Comparison of ENCODE assay signal across 17 cellular contexts in the genomic region with DNA sequence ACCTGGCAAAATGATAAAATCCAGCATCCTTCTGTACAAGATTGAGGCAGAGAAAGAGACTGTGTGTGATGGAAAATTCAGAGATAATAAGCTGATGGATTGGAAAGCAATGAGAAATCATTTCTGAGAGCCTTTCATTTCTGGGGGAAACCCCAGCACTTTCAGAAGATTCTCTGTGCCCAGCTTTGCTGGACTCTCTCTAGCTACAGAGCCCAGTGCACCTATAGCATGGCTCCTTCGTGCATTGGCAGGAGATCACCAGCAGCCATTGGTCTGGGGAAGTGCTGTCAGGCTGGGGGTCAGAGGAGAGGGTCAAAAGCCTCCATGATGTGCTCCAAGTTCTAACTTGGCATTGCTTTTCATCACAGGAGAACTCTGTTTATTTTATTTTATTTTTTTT.
DNase-seq lines count a peak whose midpoint lies in the region; ATAC-seq and TF ChIP-seq lines count a peak whose summit lies in the region.
"Had no signal": no experiment of that assay in that cellular context is flagged by ENCODE, and none has a peak within 500 bp of the region (broad histone marks: within the 10 kb centered on the region; RNA-seq: fewer than 3 reads in every experiment).

No MANE protein-coding gene starts in this region.

- no peak overlapping the region for H2AK5ac ChIP-seq in IMR-90 (ENCODE audit: low read depth, low read length)

- no peak overlapping the region for H4K8ac ChIP-seq in IMR-90 (ENCODE audit: low read depth in 2 of 2, low read length in 2 of 2)

- peak overlapping the region in 3 of 5 experiments; percentile 24 to 94 (median 36) for H3K27ac Mint-ChIP-seq in brain
- H3K27ac Mint-ChIP-seq: CD8-positive, alpha-beta T cell; H9 had no signal

- H3K27ac ChIP-seq in IMR-90 (ENCODE audit: insufficient read depth, low read length) (no peak overlapping the region), osteoblast (ENCODE audit: low read depth, low read length) (no peak overlapping the region)
- H3K27ac ChIP-seq: A549, GM23248 had no signal

- H3K79me1 ChIP-seq in IMR-90 (ENCODE audit: low read depth in 1 of 2, low read length in 2 of 2): no peaks in the 10 kb centered on the region

- H3K4me2 ChIP-seq in IMR-90 (ENCODE audit: low read depth, low read length) (no peak overlapping the region), osteoblast (ENCODE audit: insufficient read depth, low read length) (no peak overlapping the region)
- H3K4me2 ChIP-seq: A549 had no signal

- TF ChIP-seq CTCF in GM10266 (IDR thresholded peaks at IDR 0.05; ENCODE audit: control insufficient read depth, insufficient read depth, low read depth, missing control alignments): no peak
- TF ChIP-seq CTCF in IMR-90 (conservative IDR thresholded peaks at IDR 0.05; ENCODE audit: low read depth, low read length): no peak
- TF ChIP-seq CTCF in brain (conservative IDR thresholded peaks at IDR 0.05): no peak
- TF ChIP-seq CTCF in osteoblast (IDR thresholded peaks at IDR 0.05; ENCODE audit: extremely low read depth, low read depth, low read length): no peak

- BruUV-seq in IMR-90 (replicated peaks; lab: Mats Ljungman, UMichigan): no TSS peak

- no CpG with 5 or more reads among the region's 1 CpG for WGBS in IMR-90 (ENCODE audit: extremely low coverage in 2 of 2, insufficient read length in 1 of 2), 2 experiments

- H3K4me1 Mint-ChIP-seq in brain: peaks cover 81% of the 10 kb centered on the region
- H3K4me1 Mint-ChIP-seq: CD14-positive monocyte had no signal

- POLR2A ChIA-PET in IMR-90 (lab: Charles Lee; ENCODE audit: unreplicated experiment): no interaction called here

- no peak overlapping the region for H2BK120ac ChIP-seq in IMR-90 (ENCODE audit: low read depth, low read length)

- DNase-seq in GM10266 (ENCODE audit: extremely low spot score): peak; percentile 38
- no peak for DNase-seq in IMR-90
- DNase-seq in osteoblast (ENCODE audit: insufficient read length, low spot score, missing footprints): peak; percentile 14
- DNase-seq in posterior vena cava (ENCODE audit: low spot score): no peak
- DNase-seq: CD8-positive, alpha-beta T cell; COR-L47; DMS153; DMS79 treated with DMSO at 0.1 percent for 48 hours; EL; GM23248; H9 had no signal

- TF ChIP-seq RAD21 in IMR-90 (IDR thresholded peaks at IDR 0.05; ENCODE audit: low read length): no peak

- no peak overlapping the region for H3K56ac ChIP-seq in IMR-90 (ENCODE audit: extremely low read depth, insufficient read depth, low read length)

- H2AK9ac ChIP-seq in IMR-90 (replicated peaks; ENCODE audit: low read depth, low read length, poor library complexity): no peak overlapping the region

- no peak overlapping the region for H3K4ac ChIP-seq in IMR-90 (ENCODE audit: low read depth, low read length)

- no peak overlapping the region for H3K23ac ChIP-seq in IMR-90 (ENCODE audit: low read depth, low read length)

- no peaks in the 10 kb centered on the region for H3K79me2 ChIP-seq in osteoblast (ENCODE audit: insufficient read depth, low read length)

- H3K4me1 ChIP-seq in IMR-90 (ENCODE audit: control insufficient read depth, insufficient read depth, low read length): peaks cover 5% of the 10 kb centered on the region; the same call in 1 of the 2 replicates
- H3K4me1 ChIP-seq in osteoblast (ENCODE audit: insufficient read depth, low read length): peaks cover 6% of the 10 kb centered on the region

- no peaks in the 10 kb centered on the region for H3K36me3 Mint-ChIP-seq in brain
- H3K36me3 Mint-ChIP-seq: CD14-positive monocyte; CD8-positive, alpha-beta T cell had no signal

- no peak overlapping the region for H3K14ac ChIP-seq in IMR-90 (replicated peaks; ENCODE audit: low read depth, low read length)

- H3K9me3 ChIP-seq in IMR-90 (ENCODE audit: control insufficient read depth, insufficient read depth, low read length): no peaks in the 10 kb centered on the region
- no peaks in the 10 kb centered on the region for H3K9me3 ChIP-seq in osteoblast (ENCODE audit: low read depth, low read length)
- H3K9me3 ChIP-seq: A549 had no signal

- dilution Hi-C loops in IMR-90 (cut with HindIII; ENCODE audit: low sequenced_read_pairs, unreplicated experiment): no loop called here

- no peak overlapping the region for H2BK20ac ChIP-seq in IMR-90 (ENCODE audit: low read depth, low read length)

- H3K9me3 Mint-ChIP-seq in brain: peaks cover 0 to 8% (median 0%) of the 10 kb centered on the region in 5 experiments
- H3K9me3 Mint-ChIP-seq: CD8-positive, alpha-beta T cell; H9 had no signal

- H4K20me1 ChIP-seq in IMR-90 (ENCODE audit: insufficient read depth, low read length) (no peaks in the 10 kb centered on the region), osteoblast (ENCODE audit: insufficient read depth, low read length) (no peaks in the 10 kb centered on the region)

- ATAC-seq in IMR-90 (ENCODE audit: low read depth): no peak
- no peak for ATAC-seq in HG03521 (IDR thresholded peaks at IDR 0.05; ENCODE audit: unreplicated experiment)
- ATAC-seq in HG03354 (IDR thresholded peaks at IDR 0.05; ENCODE audit: poor library complexity, severe bottlenecking, unreplicated experiment): no peak
- ATAC-seq: A549; CD8-positive, alpha-beta T cell; HepG2 had no signal

- no peak overlapping the region for H2AFZ ChIP-seq in IMR-90 (replicated peaks; ENCODE audit: low read length, poor library complexity)
- no peak overlapping the region for H2AFZ ChIP-seq in osteoblast (ENCODE audit: low read length)
- H2AFZ ChIP-seq: GM23248 had no signal

- 0 out of 3 replicates have a peak overlapping the region, but pooled peaks have one; percentile 21 for H2BK15ac ChIP-seq in IMR-90 (ENCODE audit: low read depth, low read length)

- no peak for TF ChIP-seq POLR2A in IMR-90 (IDR thresholded peaks at IDR 0.05; ENCODE audit: low read depth, low read length)

- H3K36me3 ChIP-seq in IMR-90 (ENCODE audit: control insufficient read depth, insufficient read depth, low read length) (no peaks in the 10 kb centered on the region), osteoblast (ENCODE audit: insufficient read depth, low read length) (no peaks in the 10 kb centered on the region)

- no peak overlapping the region for H3K18ac ChIP-seq in IMR-90 (ENCODE audit: low read depth, low read length)

- H3K9me1 ChIP-seq in IMR-90 (ENCODE audit: insufficient read depth, low read length): 0 out of 2 replicates have a peak, but pooled peaks cover under 1% of the 10 kb centered on the region

- intact Hi-C loops in IMR-90 (cut with micrococcal nuclease) (no loop called here), posterior vena cava (cut with DNase I) (no loop called here)

- no peak overlapping the region for H4K91ac ChIP-seq in IMR-90 (ENCODE audit: insufficient read depth, low read depth, low read length)

- no peak overlapping the region for H4K5ac ChIP-seq in IMR-90 (ENCODE audit: low read depth, low read length)

- peaks cover 4% of the 10 kb centered on the region for H3K27me3 Mint-ChIP-seq in brain

- H2BK5ac ChIP-seq in IMR-90 (ENCODE audit: low read depth, low read length, poor library complexity, severe bottlenecking): no peak overlapping the region

- H3K4me3 ChIP-seq in IMR-90 (ENCODE audit: insufficient read depth, low read depth, low read length) (no peak overlapping the region), osteoblast (ENCODE audit: insufficient read depth, low read length) (no peak overlapping the region)
- H3K4me3 ChIP-seq: A549, GM23248 had no signal

- no peaks in the 10 kb centered on the region for H3K27me3 ChIP-seq in IMR-90 (ENCODE audit: control insufficient read depth, insufficient read depth, low read length)
- no peaks in the 10 kb centered on the region for H3K27me3 ChIP-seq in osteoblast (ENCODE audit: insufficient read depth, low read length)

- in situ Hi-C loops in IMR-90 (cut with MboI; ENCODE audit: low sequenced_read_pairs): loop anchor here (25.0 kb wide), 1 partner anchor 832 kb away; no protein-coding TSS in a partner anchor

- H3K4me3 Mint-ChIP-seq in brain: no peak overlapping the region
- H3K4me3 Mint-ChIP-seq: CD14-positive monocyte; CD8-positive, alpha-beta T cell; H9 had no signal

- CTCF ChIA-PET in IMR-90 (lab: Yijun Ruan, JAX): interaction anchor here (0.6 kb wide), 1 partner anchor 176 kb away, joined by 4 read pairs; no protein-coding TSS in a partner anchor

- no peak overlapping the region for H3K9ac ChIP-seq in IMR-90 (ENCODE audit: low read depth, low read length)
- H3K9ac ChIP-seq: GM23248 had no signal

TF ChIP-seq in IMR-90, 13 proteins besides CTCF, POLR2A, EP300 and RAD21 (continues in another document):
- TF ChIP-seq SMC3 (IDR thresholded peaks at IDR 0.05; ENCODE audit: low read depth, low read length): no peak
- no peak for TF ChIP-seq MAFK (IDR thresholded peaks at IDR 0.05; ENCODE audit: low read depth, low read length)
- no peak for TF ChIP-seq BHLHE40 (IDR thresholded peaks at IDR 0.05; ENCODE audit: low read depth, low read length)
- TF ChIP-seq NFE2L2 (IDR thresholded peaks at IDR 0.05; ENCODE audit: low read depth, low read length): no peak
- TF ChIP-seq MXI1 (IDR thresholded peaks at IDR 0.05; ENCODE audit: borderline replicate concordance, low read depth, low read length): no peak
- TF ChIP-seq, protein P1, sequence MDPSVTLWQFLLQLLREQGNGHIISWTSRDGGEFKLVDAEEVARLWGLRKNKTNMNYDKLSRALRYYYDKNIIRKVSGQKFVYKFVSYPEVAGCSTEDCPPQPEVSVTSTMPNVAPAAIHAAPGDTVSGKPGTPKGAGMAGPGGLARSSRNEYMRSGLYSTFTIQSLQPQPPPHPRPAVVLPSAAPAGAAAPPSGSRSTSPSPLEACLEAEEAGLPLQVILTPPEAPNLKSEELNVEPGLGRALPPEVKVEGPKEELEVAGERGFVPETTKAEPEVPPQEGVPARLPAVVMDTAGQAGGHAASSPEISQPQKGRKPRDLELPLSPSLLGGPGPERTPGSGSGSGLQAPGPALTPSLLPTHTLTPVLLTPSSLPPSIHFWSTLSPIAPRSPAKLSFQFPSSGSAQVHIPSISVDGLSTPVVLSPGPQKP (IDR thresholded peaks at IDR 0.05; ENCODE audit: borderline replicate concordance, low read depth, low read length): no peak
- TF ChIP-seq FOS (IDR thresholded peaks at IDR 0.05; ENCODE audit: low read depth, low read length): no peak
- TF ChIP-seq RFX5 (IDR thresholded peaks at IDR 0.05; ENCODE audit: low read depth, low read length): no peak
- TF ChIP-seq, protein P2, sequence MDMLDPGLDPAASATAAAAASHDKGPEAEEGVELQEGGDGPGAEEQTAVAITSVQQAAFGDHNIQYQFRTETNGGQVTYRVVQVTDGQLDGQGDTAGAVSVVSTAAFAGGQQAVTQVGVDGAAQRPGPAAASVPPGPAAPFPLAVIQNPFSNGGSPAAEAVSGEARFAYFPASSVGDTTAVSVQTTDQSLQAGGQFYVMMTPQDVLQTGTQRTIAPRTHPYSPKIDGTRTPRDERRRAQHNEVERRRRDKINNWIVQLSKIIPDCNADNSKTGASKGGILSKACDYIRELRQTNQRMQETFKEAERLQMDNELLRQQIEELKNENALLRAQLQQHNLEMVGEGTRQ (IDR thresholded peaks at IDR 0.05; ENCODE audit: low read depth, low read length): no peak
- no peak for TF ChIP-seq MAZ (IDR thresholded peaks at IDR 0.05; ENCODE audit: borderline replicate concordance, low read depth, low read length)
- no peak for TF ChIP-seq CEBPB (IDR thresholded peaks at IDR 0.05; ENCODE audit: low read depth, low read length)
- no peak for TF ChIP-seq RCOR1 (IDR thresholded peaks at IDR 0.05; ENCODE audit: insufficient replicate concordance, low read length)

Comparison
In these comparisons a context has a peak if more than half of its experiments do, and no peak if none do; other contexts are left out.
1. DNase-seq: peak in GM10266 (single experiment) and osteoblast (single experiment); none in IMR-90 (single experiment) and posterior vena cava (single experiment).